In genomic region chr3:122598556-122598955, GRCh38 we compare ENCODE assay signal across 24 cellular contexts. TPM values are rescaled to one million over a fixed set of nuclear protein-coding genes. Genes with fewer than 3 reads are reported as not detected.
DNase-seq lines count a peak whose midpoint lies in the region; ATAC-seq, FAIRE-seq and TF ChIP-seq lines count a peak whose summit lies in the region.
"Had no signal": no experiment of that assay in that cellular context is flagged by ENCODE, and none has a peak within 500 bp of the region (broad histone marks: within the 10 kb centered on the region; RNA-seq: fewer than 3 reads in every experiment).

No MANE protein-coding gene starts in this region.

- H3K4me3 ChIP-seq in Karpas-422 (ENCODE audit: low read length): no peak overlapping the region
- no peak overlapping the region for H3K4me3 ChIP-seq in K562
- H3K4me3 ChIP-seq in Peyer's patch: no peak overlapping the region
- no peak overlapping the region for H3K4me3 ChIP-seq in ascending aorta
- H3K4me3 ChIP-seq: GM23248 had no signal

- H4K20me1 ChIP-seq in Karpas-422 (ENCODE audit: insufficient read depth, low read depth, low read length): no peaks in the 10 kb centered on the region
- H4K20me1 ChIP-seq in K562 (replicated peaks; ENCODE audit: control insufficient read depth, insufficient read depth, low read length): no peaks in the 10 kb centered on the region

- H3K27me3 Mint-ChIP-seq in natural killer cell (ENCODE audit: low read depth in 2 of 2): no peaks in the 10 kb centered on the region
- H3K27me3 Mint-ChIP-seq: CD8-positive, alpha-beta memory T cell had no signal

- no peak overlapping the region for H3K4me3 Mint-ChIP-seq in natural killer cell
- H3K4me3 Mint-ChIP-seq: CD8-positive, alpha-beta memory T cell had no signal

- TF ChIP-seq CTCF in K562 (IDR thresholded peaks at IDR 0.05 in 2 of 3, conservative IDR thresholded peaks at IDR 0.05 in 1 of 3; ENCODE audit: insufficient read depth in 2 of 3, low read depth in 1 of 3, low read length in 3 of 3) (no peak), natural killer cell (IDR thresholded peaks at IDR 0.05) (no peak), Peyer's patch (IDR thresholded peaks at IDR 0.05) (no peak), ascending aorta (IDR thresholded peaks at IDR 0.05) (no peak)

- no peaks in the 10 kb centered on the region for H3K9me1 ChIP-seq in K562 (ENCODE audit: control insufficient read depth, insufficient read depth, low read length)

- H3K9me3 Mint-ChIP-seq in natural killer cell: no peaks in the 10 kb centered on the region

- H3K36me3 Mint-ChIP-seq in natural killer cell: no peaks in the 10 kb centered on the region

- TF ChIP-seq POLR2A in GM12891 (IDR thresholded peaks at IDR 0.05; ENCODE audit: low read depth, low read length): no peak
- TF ChIP-seq POLR2A in K562 (conservative IDR thresholded peaks at IDR 0.05): no peak
- TF ChIP-seq POLR2A in Peyer's patch (IDR thresholded peaks at IDR 0.05): no peak

- H3K9me3 ChIP-seq in Karpas-422 (ENCODE audit: low read length) (no peaks in the 10 kb centered on the region), K562 (replicated peaks; ENCODE audit: control insufficient read depth, insufficient read depth, low read depth, low read length) (no peaks in the 10 kb centered on the region), Peyer's patch (no peaks in the 10 kb centered on the region), ascending aorta (no peaks in the 10 kb centered on the region)

- H3K27me3 ChIP-seq in Karpas-422 (ENCODE audit: low read length): no peaks in the 10 kb centered on the region
- H3K27me3 ChIP-seq in K562 (ENCODE audit: control insufficient read depth in 2 of 2, insufficient read depth in 2 of 2, low read length in 2 of 2): no peaks in the 10 kb centered on the region
- no peaks in the 10 kb centered on the region for H3K27me3 ChIP-seq in Peyer's patch
- no peaks in the 10 kb centered on the region for H3K27me3 ChIP-seq in ascending aorta

- no peak overlapping the region for H3K4me2 ChIP-seq in Karpas-422 (ENCODE audit: low read depth, low read length, poor library complexity, severe bottlenecking)
- peak overlapping the region; percentile 35; the same call in 1 of the 2 replicates for H3K4me2 ChIP-seq in K562 (ENCODE audit: insufficient read depth, low read length)

- peak overlapping the region; percentile 57 to 91 for H3K27ac Mint-ChIP-seq in natural killer cell

- H3K4me1 Mint-ChIP-seq in natural killer cell: peaks cover 46 to 56% of the 10 kb centered on the region in 2 donors

- no peak for DNase-seq in GM12891 (ENCODE audit: insufficient read length, low spot score)
- no peak for DNase-seq in Karpas-422
- no peak for DNase-seq in K562 (ENCODE audit: extremely low read depth in 1 of 4, low spot score in 3 of 4)
- DNase-seq in natural killer cell: no peak
- DNase-seq in H4 (ENCODE audit: low spot score): no peak
- DNase-seq in Peyer's patch: no peak
- no peak for DNase-seq in GDM1 (lab: John Stamatoyannopoulos, UW)
- no peak for DNase-seq in ascending aorta (ENCODE audit: low spot score in 2 of 2)
- DNase-seq: C1 segment of cervical spinal cord; CD8-positive, alpha-beta memory T cell; DMS79 treated with DMSO at 0.1 percent for 48 hours; GM23248; HCEC 1CT; MV-4-11; NCI-H1694 treated with DMSO at 0.1 percent for 48 hours; NCI-H226; NCI-H524; NCI-H82; RPMI8226; SIG-M5 had no signal

- H3K9ac ChIP-seq in Karpas-422 (ENCODE audit: low read length) (no peak overlapping the region), K562 (ENCODE audit: insufficient read depth in 1 of 2, low read depth in 2 of 2, low read length in 2 of 2) (no peak overlapping the region)
- H3K9ac ChIP-seq: GM23248 had no signal

- ATAC-seq in K562: no peak
- peak in 2 of 3 donors; percentile 44 to 50 for ATAC-seq in natural killer cell
- ATAC-seq: SK-N-SH treated with all-trans-retinoic acid at 6 μM for 48 hours had no signal

- no TSS peak for BruUV-seq in K562 (replicated peaks; lab: Mats Ljungman, UMichigan)

- H3K79me2 ChIP-seq in Karpas-422 (ENCODE audit: low read length): no peaks in the 10 kb centered on the region
- no peaks in the 10 kb centered on the region for H3K79me2 ChIP-seq in K562 (ENCODE audit: control insufficient read depth, insufficient read depth, low read length)

- TF ChIP-seq EP300 in K562 (IDR thresholded peaks at IDR 0.05; ENCODE audit: low read length): no peak

- FAIRE-seq in GM12891 (lab: Jason Lieb, UNC): no peak
- no peak for FAIRE-seq in K562 (lab: Jason Lieb, UNC)
- FAIRE-seq: D721Med, GM19239 had no signal

- POLR2A ChIA-PET in K562 (lab: Yijun Ruan, JAX): interaction anchor here (0.6 kb wide), 1 partner anchor 102 kb away, joined by 3 read pairs; no protein-coding TSS in a partner anchor

- WGBS in K562 (ENCODE audit: insufficient coverage, low coverage, missing lambda C conversion rate): 11% methylated on average over 4 of the region's 4 CpGs

- in situ Hi-C loops in K562 (cut with MboI): no loop called here

- no peak overlapping the region for H2AFZ ChIP-seq in Karpas-422 (ENCODE audit: low read length)
- H2AFZ ChIP-seq in K562 (ENCODE audit: low read depth, low read length): peak overlapping the region; percentile 66
- H2AFZ ChIP-seq: GM23248 had no signal

- intact Hi-C loops in K562 (cut with micrococcal nuclease): no loop called here
- intact Hi-C loops in natural killer cell (cut with micrococcal nuclease): no loop called here
- intact Hi-C loops in ascending aorta (cut with DNase I): no loop called here

- TF ChIP-seq RAD21 in K562 (CRISPR knock-in tag; conservative IDR thresholded peaks at IDR 0.05 in 1 of 2, IDR thresholded peaks at IDR 0.05 in 1 of 2): no peak

- H3K9me2 ChIP-seq in Karpas-422 (replicated peaks; ENCODE audit: insufficient read depth, low read length): no peaks in the 10 kb centered on the region

- CTCF ChIA-PET in K562 (lab: Yijun Ruan, JAX; ENCODE audit: low intra/inter-chr PET ratio): no interaction called here

- peaks cover 63% of the 10 kb centered on the region for H3K4me1 ChIP-seq in Karpas-422 (ENCODE audit: low read length)
- H3K4me1 ChIP-seq in K562 (replicated peaks in 1 of 2; ENCODE audit: control insufficient read depth in 2 of 2, insufficient read depth in 2 of 2, low read length in 2 of 2): no peaks in the 10 kb centered on the region
- H3K4me1 ChIP-seq in Peyer's patch: no peaks in the 10 kb centered on the region
- H3K4me1 ChIP-seq in ascending aorta: no peaks in the 10 kb centered on the region

- H3K27ac ChIP-seq in Karpas-422 (ENCODE audit: low read length): peak overlapping the region; percentile 85; the same call in 1 of the 2 replicates
- H3K27ac ChIP-seq in K562 (ENCODE audit: extremely low read depth, low read depth, low read length): no peak overlapping the region
- H3K27ac ChIP-seq in Peyer's patch: no peak overlapping the region
- H3K27ac ChIP-seq in ascending aorta: no peak overlapping the region
- H3K27ac ChIP-seq: GM23248 had no signal

- H3K36me3 ChIP-seq in Karpas-422 (ENCODE audit: insufficient read depth, low read length) (no peaks in the 10 kb centered on the region), K562 (ENCODE audit: control insufficient read depth, insufficient read depth, low read length) (no peaks in the 10 kb centered on the region), Peyer's patch (no peaks in the 10 kb centered on the region), ascending aorta (no peaks in the 10 kb centered on the region)

RNA-seq across cellular contexts. Expression of gene PARP15, which starts 21.1 kb away (rescaled TPM):
- polyA plus RNA-seq in GM12891 (2012; ENCODE audit: low read depth, missing spikeins): 20.3 TPM
- total RNA-seq in Karpas-422 (2014; rRNA removed; shearing (Covaris generic); ENCODE audit: low replicate concordance): 27.7 and 54.3 TPM in 2 replicates
- total RNA-seq in K562 (2011; cell fraction: chromatin; rRNA removed; ENCODE audit: low replicate concordance): 0.51 and 2.6 TPM in 2 replicates
- 0.50 and 1.3 TPM in 2 replicates for total RNA-seq in K562 (2011; cell fraction: nucleolus; rRNA removed)
- total RNA-seq in K562 (2011; cell fraction: nucleoplasm; rRNA removed): 0.99 and 1.8 TPM in 2 replicates
- total RNA-seq in K562 (2014; rRNA removed) (0.05 and 0.08 TPM in 2 replicates), K562 (2014; rRNA removed; fragmentation: Illumina TruSeq; extraction: Trizol) (0.11 and 0.45 TPM in 2 replicates), K562 (2015; rRNA removed; fragmentation: Illumina TruSeq; extraction: Trizol) (0.19 and 0.40 TPM in 2 replicates), K562 (2021) (0.38 and 0.45 TPM in 2 replicates), natural killer cell (100 to 1,000 TPM; 164 to 199 (median 198) TPM), Peyer's patch (100 to 1,000 TPM in 1 of 4 donors, 1 to 10 TPM in 3; 3.1 to 109 (median 6.5) TPM), ascending aorta (not detected)
- polyA plus RNA-seq in K562 (2011; rRNA removed) (0.22 TPM in 1 of 2 replicates, not detected in the other), K562 (2014; fragmentation: Illumina TruSeq; extraction: Trizol) (0.18 and 0.29 TPM in 2 replicates), K562 (2014; fragmentation: Nextera tagmentation; extraction: Ambion mirVana) (under 1 TPM; 0.08 to 0.10 TPM), K562 (2014; rRNA removed) (0.13 and 0.61 TPM in 2 replicates)
- polyA plus RNA-seq in K562 (2011; cell fraction: cytosol; rRNA removed): 0.12 TPM in 1 of 2 replicates, not detected in the other
- polyA plus RNA-seq in K562 (2011; cell fraction: nucleus; rRNA removed): 0.03 and 0.44 TPM in 2 replicates
- polyA plus RNA-seq in K562 (2012): 0.30 and 0.42 TPM in 2 replicates
- 0.12 and 0.14 TPM in 2 replicates for polyA minus RNA-seq in K562 (2011; rRNA and poly(A)+ RNA removed)
- polyA minus RNA-seq in K562 (2011; cell fraction: cytosol; rRNA and poly(A)+ RNA removed): not detected in 2 replicates
- 0.13 TPM in 1 of 2 replicates, not detected in the other for polyA minus RNA-seq in K562 (2011; cell fraction: nucleus; rRNA and poly(A)+ RNA removed)
- total RNA-seq in H4 (2014; rRNA removed; shearing (Covaris generic)): not detected in 2 replicates
- total RNA-seq: G401 had no signal

RNA-seq across cellular contexts. Expression of gene DTX3L, which starts 34.4 kb away (rescaled TPM):
- 7.3 TPM for polyA plus RNA-seq in GM12891 (2012; ENCODE audit: low read depth, missing spikeins)
- 38.7 and 55.8 TPM in 2 replicates for total RNA-seq in Karpas-422 (2014; rRNA removed; shearing (Covaris generic); ENCODE audit: low replicate concordance)
- total RNA-seq in K562 (2011; cell fraction: chromatin; rRNA removed; ENCODE audit: low replicate concordance): 1.5 and 5.0 TPM in 2 replicates
- 1.2 TPM in 2 replicates for total RNA-seq in K562 (2011; cell fraction: nucleolus; rRNA removed)
- 2.9 and 4.2 TPM in 2 replicates for total RNA-seq in K562 (2011; cell fraction: nucleoplasm; rRNA removed)
- 3.0 and 4.1 TPM in 2 replicates for total RNA-seq in K562 (2014; rRNA removed)
- 6.0 and 7.0 TPM in 2 replicates for total RNA-seq in K562 (2014; rRNA removed; fragmentation: Illumina TruSeq; extraction: Trizol)
- 6.0 and 6.5 TPM in 2 replicates for total RNA-seq in K562 (2015; rRNA removed; fragmentation: Illumina TruSeq; extraction: Trizol)
- total RNA-seq in K562 (2021): 6.2 and 6.6 TPM in 2 replicates
- polyA plus RNA-seq in K562 (2011; rRNA removed): 1.0 and 2.3 TPM in 2 replicates
- 0.97 and 1.0 TPM in 2 replicates for polyA plus RNA-seq in K562 (2011; cell fraction: cytosol; rRNA removed)
- 0.59 and 0.94 TPM in 2 replicates for polyA plus RNA-seq in K562 (2011; cell fraction: nucleus; rRNA removed)
- 3.8 and 6.1 TPM in 2 replicates for polyA plus RNA-seq in K562 (2012)
- 4.9 and 6.0 TPM in 2 replicates for polyA plus RNA-seq in K562 (2014; fragmentation: Illumina TruSeq; extraction: Trizol)
- polyA plus RNA-seq in K562 (2014; fragmentation: Nextera tagmentation; extraction: Ambion mirVana): 1 to 10 TPM; 2.3 to 2.5 TPM
- 3.0 and 3.4 TPM in 2 replicates for polyA plus RNA-seq in K562 (2014; rRNA removed)
- 2.0 and 2.8 TPM in 2 replicates for polyA minus RNA-seq in K562 (2011; rRNA and poly(A)+ RNA removed)
- polyA minus RNA-seq in K562 (2011; cell fraction: cytosol; rRNA and poly(A)+ RNA removed): 1.9 and 2.5 TPM in 2 replicates
- polyA minus RNA-seq in K562 (2011; cell fraction: nucleus; rRNA and poly(A)+ RNA removed): 0.54 and 0.56 TPM in 2 replicates
- 10 to 100 TPM; 40.8 to 61.0 (median 51.8) TPM for total RNA-seq in natural killer cell
- total RNA-seq in H4 (2014; rRNA removed; shearing (Covaris generic)): 45.9 and 53.2 TPM in 2 replicates
- 10 to 100 TPM; 31.2 to 47.3 (median 33.7) TPM for total RNA-seq in Peyer's patch
- total RNA-seq in ascending aorta: 22.4 TPM

RNA-seq across cellular contexts. Expression of gene PARP9, which starts 34.5 kb away (rescaled TPM):
- polyA plus RNA-seq in GM12891 (2012; ENCODE audit: low read depth, missing spikeins): 17.6 TPM
- 19.8 and 24.4 TPM in 2 replicates for total RNA-seq in Karpas-422 (2014; rRNA removed; shearing (Covaris generic); ENCODE audit: low replicate concordance)
- 2.4 and 4.9 TPM in 2 replicates for total RNA-seq in K562 (2011; cell fraction: chromatin; rRNA removed; ENCODE audit: low replicate concordance)
- total RNA-seq in K562 (2011; cell fraction: nucleolus; rRNA removed): 1.1 and 1.2 TPM in 2 replicates
- total RNA-seq in K562 (2011; cell fraction: nucleoplasm; rRNA removed): 1.7 and 3.3 TPM in 2 replicates
- total RNA-seq in K562 (2014; rRNA removed) (2.7 and 2.8 TPM in 2 replicates), K562 (2014; rRNA removed; fragmentation: Illumina TruSeq; extraction: Trizol) (3.1 and 3.9 TPM in 2 replicates), K562 (2015; rRNA removed; fragmentation: Illumina TruSeq; extraction: Trizol) (3.8 TPM in 2 replicates), K562 (2021) (3.1 and 3.4 TPM in 2 replicates), natural killer cell (10 to 100 TPM; 23.8 to 41.1 (median 38.5) TPM), Peyer's patch (10 to 100 TPM; 26.4 to 38.8 (median 31.2) TPM), ascending aorta (8.1 TPM)
- polyA plus RNA-seq in K562 (2011; rRNA removed) (1.5 and 3.9 TPM in 2 replicates), K562 (2014; fragmentation: Illumina TruSeq; extraction: Trizol) (4.4 and 4.8 TPM in 2 replicates), K562 (2014; fragmentation: Nextera tagmentation; extraction: Ambion mirVana) (1 to 10 TPM; 2.1 to 3.2 TPM), K562 (2014; rRNA removed) (3.5 and 3.8 TPM in 2 replicates)
- polyA plus RNA-seq in K562 (2011; cell fraction: cytosol; rRNA removed): 1.2 and 1.8 TPM in 2 replicates
- polyA plus RNA-seq in K562 (2011; cell fraction: nucleus; rRNA removed): 1.4 and 2.3 TPM in 2 replicates
- 2.9 and 4.9 TPM in 2 replicates for polyA plus RNA-seq in K562 (2012)
- 1.5 and 2.4 TPM in 2 replicates for polyA minus RNA-seq in K562 (2011; rRNA and poly(A)+ RNA removed)
- polyA minus RNA-seq in K562 (2011; cell fraction: cytosol; rRNA and poly(A)+ RNA removed): 0.46 and 0.76 TPM in 2 replicates
- polyA minus RNA-seq in K562 (2011; cell fraction: nucleus; rRNA and poly(A)+ RNA removed): 0.44 and 0.54 TPM in 2 replicates
- total RNA-seq in H4 (2014; rRNA removed; shearing (Covaris generic)): 57.9 and 67.5 TPM in 2 replicates
